Comparison of ENCODE assay signal across 1 cellular context in genomic region chr5:1396029-1396816, GRCh38.
TF ChIP-seq lines count a peak whose summit lies in the region.

No MANE protein-coding gene starts in this region.

TF ChIP-seq in K562, 482 proteins besides CTCF, POLR2A, EP300 and RAD21 (continued from another document):
- TF ChIP-seq KDM4B (IDR thresholded peaks at IDR 0.05; ENCODE audit: borderline replicate concordance in 2 of 2, low read depth in 1 of 2) (no peak), USF1 (CRISPR knock-in tag; IDR thresholded peaks at IDR 0.05) (peak; percentile 23; the same call in 1 of the 2 replicates), USF2 (CRISPR knock-in tag; IDR thresholded peaks at IDR 0.05) (0 out of 2 replicates have a peak, but pooled peaks have one; percentile 34), MCM5 (IDR thresholded peaks at IDR 0.05; ENCODE audit: low read depth) (no peak), STAG1 (CRISPR knock-in tag; IDR thresholded peaks at IDR 0.05; ENCODE audit: borderline replicate concordance) (no peak), HOMEZ (CRISPR knock-in tag; IDR thresholded peaks at IDR 0.05) (no peak), ZKSCAN8 (CRISPR knock-in tag; IDR thresholded peaks at IDR 0.05) (no peak)
